In the genomic region with DNA sequence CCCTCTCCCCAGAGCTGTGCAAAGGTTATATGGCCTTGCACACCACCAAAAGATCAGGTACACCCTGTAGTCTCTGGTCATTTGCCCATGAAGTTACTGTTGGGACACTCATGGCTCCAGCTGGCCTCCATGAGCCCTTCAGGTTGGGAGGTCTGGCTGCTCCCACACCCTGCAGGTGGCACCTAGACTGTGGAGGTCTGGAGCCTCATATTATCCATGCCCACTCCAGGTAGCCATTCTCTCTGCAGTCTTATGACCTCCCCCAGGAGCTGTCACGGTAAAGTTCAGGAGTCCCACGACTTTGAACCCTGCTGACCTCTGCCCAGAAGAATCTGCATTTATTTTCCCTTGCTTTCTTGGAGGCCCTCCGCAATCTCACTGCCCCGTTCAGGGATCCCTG, we compare ENCODE assay signal across 33 cellular contexts. TPM values are rescaled to one million over a fixed set of nuclear protein-coding genes. Genes with fewer than 3 reads are reported as not detected.
"Had no signal": no experiment of that assay in that cellular context is flagged by ENCODE, and none has a peak within 500 bp of the region (broad histone marks: within the 10 kb centered on the region; RNA-seq: fewer than 3 reads in every experiment).

No MANE protein-coding gene starts in this region.

- ATAC-seq: effector memory CD8-positive, alpha-beta T cell; esophagus mucosa; gastrocnemius medialis; heart right ventricle; left cardiac atrium; left lung; left ventricle myocardium superior; lower lobe of right lung; mucosa of descending colon had no signal

- H3K27ac ChIP-seq: colonic mucosa, epithelial cell of prostate, esophagus squamous epithelium, gastrocnemius medialis, heart right ventricle, left lung, lower lobe of right lung had no signal

- H3K4me3 ChIP-seq: colonic mucosa, esophagus squamous epithelium, gastrocnemius medialis, heart right ventricle, left lung, lower lobe of right lung, mucosa of descending colon had no signal

- H3K36me3 Mint-ChIP-seq: mesothelial cell of epicardium had no signal

- H3K27ac Mint-ChIP-seq: dendritic cell treated with granulocyte-macrophage colony-stimulating factor and Interleukin-4, amounts not matched to agents 40 ng/mL and 50 ng/mL, for 4 days; effector memory CD8-positive, alpha-beta T cell; endodermal cell; mesothelial cell of epicardium had no signal

- FAIRE-seq: endometrium, islet of Langerhans, keratinocyte had no signal

- H3K9me3 ChIP-seq: colonic mucosa, esophagus squamous epithelium, gastrocnemius medialis, heart right ventricle, left lung, lower lobe of right lung, mucosa of descending colon had no signal

- H3K4me1 Mint-ChIP-seq: endodermal cell had no signal

- H3K4me1 ChIP-seq: colonic mucosa, esophagus squamous epithelium, gastrocnemius medialis, heart right ventricle, left lung, lower lobe of right lung had no signal

- H3K4me3 Mint-ChIP-seq: dendritic cell treated with granulocyte-macrophage colony-stimulating factor and Interleukin-4, amounts not matched to agents 40 ng/mL and 50 ng/mL, for 4 days; effector memory CD8-positive, alpha-beta T cell; endodermal cell; mesothelial cell of epicardium had no signal

- H3K27me3 ChIP-seq: colonic mucosa, esophagus squamous epithelium, gastrocnemius medialis, heart right ventricle, left lung had no signal

- DNase-seq: colonic mucosa; cortex of kidney; effector CD8-positive, alpha-beta T cell; effector memory CD8-positive, alpha-beta T cell; endodermal cell; erythroblast; esophagus squamous epithelium; foreskin fibroblast; foreskin melanocyte; gastrocnemius medialis; glutamatergic neuron; head of caudate nucleus; heart right ventricle; hippocampal formation; left cardiac atrium; left lung; left ventricle myocardium superior; lower lobe of right lung; mesenchymal stem cell; mucosa of descending colon had no signal

- H3K9me3 Mint-ChIP-seq: dendritic cell treated with granulocyte-macrophage colony-stimulating factor and Interleukin-4, amounts not matched to agents 40 ng/mL and 50 ng/mL, for 4 days; effector memory CD8-positive, alpha-beta T cell; endodermal cell; mesothelial cell of epicardium had no signal

- H3K36me3 ChIP-seq: colonic mucosa, esophagus squamous epithelium, gastrocnemius medialis, heart right ventricle, left lung, lower lobe of right lung had no signal

RNA-seq across cellular contexts. Expression of a gene that starts 39.2 kb away (rescaled TPM):
- total RNA-seq: chondrocyte, colonic mucosa, dermis microvascular lymphatic vessel endothelial cell, esophagus mucosa, esophagus squamous epithelium, gastrocnemius medialis, glomerular endothelial cell, heart right ventricle, kidney epithelial cell, left cardiac atrium, left lung, left ventricle myocardium superior, lower lobe of right lung, lung microvascular endothelial cell, mesenteric fat pad, mesothelial cell of epicardium, mucosa of descending colon had no signal
- polyA plus RNA-seq: heart right ventricle, keratinocyte had no signal
